ENCODE assay signal across 18 cellular contexts in genomic region chr2:148982282-148982681, GRCh38. TPM values are rescaled to one million over a fixed set of nuclear protein-coding genes. Genes with fewer than 3 reads are reported as not detected.
A peak's percentile ranks its signal among the peaks of the same experiment; 100 is the strongest.
DNase-seq lines count a peak whose midpoint lies in the region; ATAC-seq and TF ChIP-seq lines count a peak whose summit lies in the region.
"Had no signal": no experiment of that assay in that cellular context is flagged by ENCODE, and none has a peak within 500 bp of the region (broad histone marks: within the 10 kb centered on the region; RNA-seq: fewer than 3 reads in every experiment).

No MANE protein-coding gene starts in this region.

- H3K9me3 ChIP-seq in tibial artery: no peaks in the 10 kb centered on the region

- intact Hi-C loops in left ventricle myocardium superior (cut with micrococcal nuclease): loop anchor here (10.0 kb wide), 1 partner anchor 1037 kb away; no protein-coding TSS in a partner anchor
- intact Hi-C loops in Right ventricle myocardium inferior (cut with DNase I): no loop called here
- intact Hi-C loops in tibial artery (cut with DNase I; ENCODE audit: low total_unique reads): loop anchor here (10.0 kb wide), 1 partner anchor 1047 kb away; no protein-coding TSS in a partner anchor
- intact Hi-C loops in sciatic nerve (cut with DNase I): no loop called here

- H3K4me3 ChIP-seq in tibial artery: no peak overlapping the region
- H3K4me3 ChIP-seq: BLaER1 treated with 17β-estradiol and CSF1 and Interleukin-3, amounts not matched to agents 10 nM and 100 nM had no signal

- DNase-seq in left ventricle myocardium superior: no peak
- DNase-seq in Right ventricle myocardium inferior (ENCODE audit: missing footprints): no peak
- peak; percentile 41 for DNase-seq in astrocyte of the hippocampus (ENCODE audit: low read depth, low spot score)
- DNase-seq in kidney tubule cell (ENCODE audit: low spot score): peak; percentile 8
- DNase-seq in tibial artery: no peak
- DNase-seq in sciatic nerve (ENCODE audit: low spot score): no peak
- DNase-seq in NCI-H82 treated with DMSO at 0.1 percent for 48 hours (lab: John Stamatoyannopoulos, UW; ENCODE audit: unreplicated experiment): no peak
- DNase-seq in SHP77 treated with DMSO at 0.1 percent for 48 hours (lab: John Stamatoyannopoulos, UW): no peak
- DNase-seq: DMS153, HCEC 1CT, NCI-H1436 treated with DMSO at 0.1 percent for 48 hours, NCI-H2107, NCI-H345, NCI-H82, Right ventricle myocardium superior had no signal

- ATAC-seq in left ventricle myocardium superior (peak; percentile 47), Right ventricle myocardium inferior (no peak), sciatic nerve (no peak)
- ATAC-seq: Panc1 had no signal

- no peak overlapping the region for H3K27ac ChIP-seq in tibial artery
- H3K27ac ChIP-seq: 22Rv1; BLaER1 treated with 17β-estradiol and CSF1 and Interleukin-3, amounts not matched to agents 10 nM and 100 nM had no signal

- H3K27me3 ChIP-seq in tibial artery: no peaks in the 10 kb centered on the region
- H3K27me3 ChIP-seq: BLaER1 treated with 17β-estradiol and CSF1 and Interleukin-3, amounts not matched to agents 10 nM and 100 nM had no signal

- no peaks in the 10 kb centered on the region for H3K36me3 ChIP-seq in tibial artery

- TF ChIP-seq CTCF in tibial artery (IDR thresholded peaks at IDR 0.05): no peak

- H3K4me1 ChIP-seq in tibial artery: peaks cover 0 to 5% (median 0%) of the 10 kb centered on the region in 4 donors

RNA-seq across cellular contexts. Expression of gene LYPD6B, which starts 56.2 kb away (rescaled TPM):
- total RNA-seq in left ventricle myocardium superior (not detected), Right ventricle myocardium inferior (not detected), sciatic nerve (not detected)
- total RNA-seq: Right ventricle myocardium superior had no signal

Comparison
In these comparisons a context has a peak if more than half of its experiments do, and no peak if none do; other contexts are left out.
1. intact Hi-C loops: an anchor here in left ventricle myocardium superior (10.0 kb wide) and tibial artery (10.0 kb wide); none called in Right ventricle myocardium inferior and sciatic nerve.
2. DNase-seq: peak in astrocyte of the hippocampus (single experiment) and kidney tubule cell (single experiment); none in left ventricle myocardium superior (single experiment), Right ventricle myocardium inferior (single experiment), tibial artery (0 of 2), sciatic nerve (single experiment), NCI-H82 treated with DMSO at 0.1 percent for 48 hours (single experiment) and SHP77 treated with DMSO at 0.1 percent for 48 hours (single experiment).